In genomic region chr9:101398335-101398929, GRCh38 we compare ENCODE assay signal across 8 cellular contexts. TPM values are rescaled to one million over a fixed set of nuclear protein-coding genes. Genes with fewer than 3 reads are reported as not detected.
DNase-seq lines count a peak whose midpoint lies in the region; ATAC-seq and TF ChIP-seq lines count a peak whose summit lies in the region.

Gene MRPL50, minus strand, starts transcription at chr9:101398618. Its CDS starts 26 bp downstream, at chr9:101398592.
Gene ZNF189, plus strand, starts transcription at chr9:101398851. Its CDS starts 306 bp downstream, at chr9:101399157.

- peaks cover 68% of the 10 kb centered on the region for H3K36me3 ChIP-seq in HUES64 (ENCODE audit: insufficient read depth, low read length)
- H3K36me3 ChIP-seq in OCI-LY1 (ENCODE audit: insufficient read depth, low read length) = peaks cover 72% of the 10 kb centered on the region

- intact Hi-C loops in Calu3 (cut with micrococcal nuclease; ENCODE audit: unreplicated experiment) = loop anchor here (2.0 kb wide), 2 partner anchors 36 to 50 kb away; partner anchors contain the start of gene ALDOB

- peaks cover 18% of the 10 kb centered on the region for H3K9me3 Mint-ChIP-seq in Calu3 (ENCODE audit: low read depth, unreplicated experiment)

- peak within 1 kb of the TSS; percentile 94 for H3K9ac ChIP-seq in HUES64 (ENCODE audit: low read depth, low read length)
- H3K9ac ChIP-seq in OCI-LY1 (ENCODE audit: low read length) = peak within 1 kb of the TSS; percentile 90

- peak; percentile 92 for DNase-seq in Calu3
- peak; percentile 88 for DNase-seq in activated T-cell treated with anti-CD3 and anti-CD28 coated beads for 1 hour (ENCODE audit: low read depth)
- DNase-seq in epidermal melanocyte (ENCODE audit: insufficient read length, low spot score) = peak; percentile 90
- peak; percentile 100 for DNase-seq in middle frontal gyrus (ENCODE audit: extremely low spot score, low spot score)
- DNase-seq in stimulated activated CD8-positive, alpha-beta memory T cell treated with anti-CD3 and anti-CD28 coated beads, Interleukin-2, amount 100 ng/mL, for 48 hours (ENCODE audit: low read depth in 2 of 2) = peak; percentile 90 to 91

- H3K4me1 ChIP-seq in HUES64 (ENCODE audit: insufficient read depth, low read length) (peaks cover 10% of the 10 kb centered on the region), OCI-LY1 (ENCODE audit: insufficient read depth, low read length, severe bottlenecking) (peaks cover 20% of the 10 kb centered on the region)

- H3K79me2 ChIP-seq in OCI-LY1 (ENCODE audit: insufficient read depth, low read length) = peaks cover 59% of the 10 kb centered on the region

- 0 out of 2 replicates have a peak within 1 kb of the TSS, but pooled peaks have one; percentile 11 for H2AFZ ChIP-seq in OCI-LY1 (ENCODE audit: low read length)

- H3K4me3 ChIP-seq in HUES64 (ENCODE audit: low read length) = peak within 1 kb of the TSS; percentile 93
- peak within 1 kb of the TSS; percentile 86 for H3K4me3 ChIP-seq in OCI-LY1 (ENCODE audit: low read depth, low read length, poor library complexity, severe bottlenecking)

- H3K4me1 Mint-ChIP-seq in Calu3 (ENCODE audit: low read depth, unreplicated experiment) = peaks cover 30% of the 10 kb centered on the region

- WGBS in HUES64 = under 1% methylated on average over 37 of the region's 37 CpGs

- H3K9me3 ChIP-seq in HUES64 (ENCODE audit: insufficient read depth, low read depth, low read length) (peaks cover 20% of the 10 kb centered on the region), OCI-LY1 (ENCODE audit: low read length) (peaks cover 11% of the 10 kb centered on the region)

- peak within 1 kb of the TSS; percentile 93 for H3K4me3 Mint-ChIP-seq in Calu3 (ENCODE audit: low read depth, unreplicated experiment)

- CTCF ChIA-PET in Calu3 (lab: Charles Lee) = interaction anchor here (0.6 to 2.1 kb wide), 6 partner anchors 10 to 279 kb away, joined by 3 to 21 read pairs (median 3); no protein-coding TSS in a partner anchor

- peaks cover 69% of the 10 kb centered on the region for H3K36me3 Mint-ChIP-seq in Calu3 (ENCODE audit: insufficient read depth, unreplicated experiment)

- BruUV-seq in Calu3 (replicated peaks; lab: Mats Ljungman, UMichigan) = no TSS peak

- H3K27me3 ChIP-seq in HUES64 (ENCODE audit: insufficient read depth, low read length) (no peaks in the 10 kb centered on the region), OCI-LY1 (ENCODE audit: insufficient read depth, low read length) (no peaks in the 10 kb centered on the region)

- TF ChIP-seq CTCF in Calu3 (IDR thresholded peaks at IDR 0.05; ENCODE audit: unreplicated experiment) = no peak
- TF ChIP-seq CTCF in OCI-LY1 (IDR thresholded peaks at IDR 0.05; ENCODE audit: low read length) = no peak

- H3K27ac Mint-ChIP-seq in Calu3 (ENCODE audit: unreplicated experiment) = peak within 1 kb of the TSS; percentile 92

- no peaks in the 10 kb centered on the region for H4K20me1 ChIP-seq in OCI-LY1 (ENCODE audit: insufficient read depth, low read length)

- peak within 1 kb of the TSS; percentile 64 for H3K27ac ChIP-seq in HUES64 (ENCODE audit: low read depth, low read length)
- H3K27ac ChIP-seq in OCI-LY1 (ENCODE audit: low read depth, low read length, poor library complexity, severe bottlenecking) = peak within 1 kb of the TSS; percentile 30

- H3K27me3 Mint-ChIP-seq in Calu3 (ENCODE audit: unreplicated experiment) = no peaks in the 10 kb centered on the region

- H3K9me2 ChIP-seq in OCI-LY1 (ENCODE audit: low read depth, low read length) = no peaks in the 10 kb centered on the region

- no peaks in the 10 kb centered on the region for H3F3A ChIP-seq in OCI-LY1 (ENCODE audit: insufficient read depth, low read length)

- ATAC-seq in GM21447 (IDR thresholded peaks at IDR 0.05; ENCODE audit: unreplicated experiment) = peak; percentile 98

- H3K4me2 ChIP-seq in OCI-LY1 (ENCODE audit: low read length) = peak within 1 kb of the TSS; percentile 90

RNA-seq across cellular contexts. Expression of gene MRPL50, which starts in this region (rescaled TPM):
- total RNA-seq in Calu3 (2022) = 14.0 TPM in 2 replicates
- polyA plus RNA-seq in HUES64 (2013, experiment 1 of 2) = 22.5 TPM
- polyA plus RNA-seq in HUES64 (2013, experiment 2 of 2) = 23.3 TPM

RNA-seq across cellular contexts. Expression of gene ZNF189, which starts in this region (rescaled TPM):
- 20.1 and 21.5 TPM in 2 replicates for total RNA-seq in Calu3 (2022)
- polyA plus RNA-seq in HUES64 (2013, experiment 1 of 2) = 9.3 TPM
- 10.3 TPM for polyA plus RNA-seq in HUES64 (2013, experiment 2 of 2)

Comparison
In these comparisons a context has a peak if more than half of its experiments do, and no peak if none do; other contexts are left out.
1. Peak in every context shown above with its lines: DNase-seq, ATAC-seq, H3K4me3 ChIP-seq and H3K27ac ChIP-seq.